ENCODE assay signal across 8 cellular contexts in the genomic region with DNA sequence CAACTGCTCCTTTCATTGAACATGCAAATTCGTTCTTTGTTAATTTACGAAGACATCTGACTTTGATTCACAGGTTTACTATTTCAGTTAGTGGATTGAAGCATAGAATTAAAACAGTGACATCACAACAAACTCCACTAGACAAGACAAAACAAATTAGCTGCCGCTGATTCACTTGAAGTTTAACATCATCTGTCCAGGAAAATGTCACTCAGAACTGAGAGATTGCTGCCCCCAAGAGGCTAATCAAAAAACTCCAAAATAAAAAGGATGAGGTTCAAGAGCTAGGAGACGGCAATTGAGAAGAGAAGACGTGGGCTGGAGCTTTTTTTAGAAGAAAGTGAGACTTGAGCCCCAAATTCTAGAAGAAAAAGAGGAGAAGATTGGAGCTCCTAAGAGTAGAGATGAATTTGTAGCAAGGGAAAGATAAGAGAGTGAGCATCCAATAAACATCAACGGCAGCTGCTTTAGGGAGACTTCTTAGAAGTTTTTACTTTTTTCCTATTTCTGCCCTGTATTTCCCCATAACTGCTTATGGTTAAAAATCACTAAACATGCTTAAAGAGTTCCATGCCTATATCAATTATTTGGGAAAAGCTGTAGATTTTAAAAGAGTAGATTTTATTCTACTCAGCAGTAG. TPM values are rescaled to one million over a fixed set of nuclear protein-coding genes. Genes with fewer than 3 reads are reported as not detected.
DNase-seq lines count a peak whose midpoint lies in the region; ATAC-seq, FAIRE-seq and TF ChIP-seq lines count a peak whose summit lies in the region.

No MANE protein-coding gene starts in this region.

- intact Hi-C loops in sigmoid colon (cut with DNase I): loop anchor here (10.0 kb wide), 4 partner anchors 151 to 1411 kb away; a partner anchor contains a TSS

- H4K20me1 ChIP-seq in keratinocyte (ENCODE audit: control insufficient read depth, extremely low read depth, insufficient read depth, low read length): no peaks in the 10 kb centered on the region

- H3K9me3 ChIP-seq in keratinocyte (ENCODE audit: control insufficient read depth, low read depth, low read length): no peaks in the 10 kb centered on the region
- H3K9me3 ChIP-seq in sigmoid colon: no peaks in the 10 kb centered on the region

- peak; percentile 66 for ATAC-seq in HG02973 (IDR thresholded peaks at IDR 0.05; ENCODE audit: unreplicated experiment)

- no peaks in the 10 kb centered on the region for H3K27me3 ChIP-seq in GM06990 (replicated peaks; ENCODE audit: control insufficient read depth, insufficient read depth, low read length)
- no peaks in the 10 kb centered on the region for H3K27me3 ChIP-seq in keratinocyte (ENCODE audit: control insufficient read depth, extremely low read depth, insufficient read depth, low read length)
- H3K27me3 ChIP-seq in sigmoid colon: no peaks in the 10 kb centered on the region

- FAIRE-seq in keratinocyte (lab: Jason Lieb, UNC): peak; percentile 67

- no peak overlapping the region for H3K27ac ChIP-seq in keratinocyte (ENCODE audit: control insufficient read depth, insufficient read depth, low read length)
- no peak overlapping the region for H3K27ac ChIP-seq in sigmoid colon

- H3K9me1 ChIP-seq in keratinocyte (ENCODE audit: control insufficient read depth, extremely low read depth, insufficient read depth, low read length): no peaks in the 10 kb centered on the region

- H2AFZ ChIP-seq in keratinocyte (ENCODE audit: control insufficient read depth, low read length): no peak overlapping the region

- DNase-seq in AG09319 (ENCODE audit: extremely low read depth, low read depth) (no peak), GM06990 (ENCODE audit: extremely low read depth, insufficient read length) (peak; percentile 6), NCI-H2227 treated with DMSO at 0.1 percent for 48 hours (lab: John Stamatoyannopoulos, UW) (peak; percentile 46), astrocyte of the cerebellum (ENCODE audit: low read depth) (peak; percentile 15), keratinocyte (ENCODE audit: low read depth, low spot score) (peak; percentile 9), sigmoid colon (no peak)
- DNase-seq in activated naive CD4-positive, alpha-beta T cell treated with anti-CD3 and anti-CD28 coated beads, Interleukin-2, amount 10 ng/mL, durations not matched to agents 7 days and 5 days: no peak

- H3K27ac Mint-ChIP-seq in activated naive CD4-positive, alpha-beta T cell treated with anti-CD3 and anti-CD28 coated beads, Interleukin-2, amount 10 ng/mL, durations not matched to agents 7 days and 5 days: no peak overlapping the region

- TF ChIP-seq POLR2A in sigmoid colon (IDR thresholded peaks at IDR 0.05): no peak

- TF ChIP-seq CTCF in AG09319 (IDR thresholded peaks at IDR 0.05; ENCODE audit: low read depth, low read length) (peak; percentile 53), GM06990 (IDR thresholded peaks at IDR 0.05; ENCODE audit: insufficient read depth, low read length, poor library complexity, severe bottlenecking) (peak; percentile 45), astrocyte of the cerebellum (IDR thresholded peaks at IDR 0.05; ENCODE audit: low read depth, low read length, missing control alignments) (peak; percentile 46), keratinocyte (optimal IDR thresholded peaks at IDR 0.05 in 1 of 3, IDR thresholded peaks at IDR 0.05 in 1 of 3, conservative IDR thresholded peaks at IDR 0.05 in 1 of 3; ENCODE audit: extremely low read depth in 1 of 3, insufficient read depth in 2 of 3, low read length in 3 of 3) (peak; percentile 28 to 49 (median 33)), sigmoid colon (IDR thresholded peaks at IDR 0.05) (peak in 2 of 4 experiments; percentile 19 to 36)

- no peaks in the 10 kb centered on the region for H3K4me1 Mint-ChIP-seq in activated naive CD4-positive, alpha-beta T cell treated with anti-CD3 and anti-CD28 coated beads, Interleukin-2, amount 10 ng/mL, durations not matched to agents 7 days and 5 days

- dilution Hi-C loops in keratinocyte (cut with MboI; ENCODE audit: extremely low pct_ligation_motif_present, low sequenced_read_pairs): no loop called here

- peaks cover 8% of the 10 kb centered on the region for H3K27me3 Mint-ChIP-seq in activated naive CD4-positive, alpha-beta T cell treated with anti-CD3 and anti-CD28 coated beads, Interleukin-2, amount 10 ng/mL, durations not matched to agents 7 days and 5 days

- no peaks in the 10 kb centered on the region for H3K79me2 ChIP-seq in keratinocyte (ENCODE audit: control insufficient read depth, insufficient read depth, low read length)

- H3K36me3 ChIP-seq in GM06990 (ENCODE audit: control insufficient read depth, insufficient read depth, low read length): no peaks in the 10 kb centered on the region
- H3K36me3 ChIP-seq in keratinocyte (ENCODE audit: control insufficient read depth in 2 of 2, extremely low read depth in 1 of 2, insufficient read depth in 2 of 2, low read length in 2 of 2): no peaks in the 10 kb centered on the region
- no peaks in the 10 kb centered on the region for H3K36me3 ChIP-seq in sigmoid colon

- no peak for TF ChIP-seq EP300 in sigmoid colon (IDR thresholded peaks at IDR 0.05)

- H3K36me3 Mint-ChIP-seq in activated naive CD4-positive, alpha-beta T cell treated with anti-CD3 and anti-CD28 coated beads, Interleukin-2, amount 10 ng/mL, durations not matched to agents 7 days and 5 days: no peaks in the 10 kb centered on the region

- WGBS in sigmoid colon, 2 donors: 32 to 40% methylated on average over 6 of the region's 6 CpGs

- no peak overlapping the region for H3K4me3 ChIP-seq in GM06990 (replicated peaks; ENCODE audit: low read depth, low read length)
- no peak overlapping the region for H3K4me3 ChIP-seq in astrocyte of the cerebellum (ENCODE audit: low read depth, low read length)
- no peak overlapping the region for H3K4me3 ChIP-seq in keratinocyte (ENCODE audit: control insufficient read depth in 2 of 3, extremely low read depth in 1 of 3, insufficient read depth in 2 of 3, low read depth in 1 of 3, low read length in 3 of 3)
- no peak overlapping the region for H3K4me3 ChIP-seq in sigmoid colon

- CTCF ChIA-PET in activated naive CD4-positive, alpha-beta T cell treated with anti-CD3 and anti-CD28 coated beads, Interleukin-2, amount 10 ng/mL, durations not matched to agents 7 days and 5 days (lab: Charles Lee): interaction anchor here (0.8 to 3.8 kb wide), 14 partner anchors 9 to 1551 kb away, joined by 3 to 15 read pairs (median 4); a partner anchor contains a TSS

- no peaks in the 10 kb centered on the region for H3K9me3 Mint-ChIP-seq in activated naive CD4-positive, alpha-beta T cell treated with anti-CD3 and anti-CD28 coated beads, Interleukin-2, amount 10 ng/mL, durations not matched to agents 7 days and 5 days

- no peak overlapping the region for H3K9ac ChIP-seq in keratinocyte (ENCODE audit: control insufficient read depth, extremely low read depth, insufficient read depth, low read length)

- H3K4me3 Mint-ChIP-seq in activated naive CD4-positive, alpha-beta T cell treated with anti-CD3 and anti-CD28 coated beads, Interleukin-2, amount 10 ng/mL, durations not matched to agents 7 days and 5 days: no peak overlapping the region

- in situ Hi-C loops in astrocyte of the cerebellum (cut with HindIII; ENCODE audit: low sequenced_read_pairs): no loop called here

- H3K4me1 ChIP-seq in keratinocyte (ENCODE audit: control insufficient read depth, extremely low read depth, insufficient read depth, low read length): no peaks in the 10 kb centered on the region
- no peaks in the 10 kb centered on the region for H3K4me1 ChIP-seq in sigmoid colon

- H3K4me2 ChIP-seq in keratinocyte (ENCODE audit: control insufficient read depth, extremely low read depth, insufficient read depth, low read depth, low read length): peak overlapping the region; percentile 43

RNA-seq across cellular contexts. Expression of a gene that starts 40.8 kb away (rescaled TPM):
- polyA plus RNA-seq in keratinocyte (21.0 to 41.2 TPM (median 31.7 TPM) in 3 replicates), sigmoid colon (10 to 100 TPM; 11.4 to 23.9 (median 14.6) TPM)
- 19.6 TPM for polyA plus RNA-seq in keratinocyte (2011; ENCODE audit: low read depth)
- 16.7 and 31.9 TPM in 2 replicates for polyA plus RNA-seq in keratinocyte (2011; cell fraction: cytosol; rRNA removed)
- 34.8 and 53.4 TPM in 2 replicates for polyA plus RNA-seq in keratinocyte (2011; cell fraction: nucleus; rRNA removed)
- polyA plus RNA-seq in keratinocyte (2012; ENCODE audit: low replicate concordance): 13.7 and 27.7 TPM in 2 replicates
- 8.3 to 65.8 TPM (median 22.4 TPM) in 3 replicates for polyA minus RNA-seq in keratinocyte
- polyA minus RNA-seq in keratinocyte (2011; cell fraction: cytosol; rRNA and poly(A)+ RNA removed): 14.4 TPM
- polyA minus RNA-seq in keratinocyte (2011; cell fraction: nucleus; rRNA and poly(A)+ RNA removed): 24.1 and 47.9 TPM in 2 replicates
- total RNA-seq in sigmoid colon: 10 to 100 TPM; 33.0 to 54.2 (median 37.3) TPM

Comparison
In these comparisons a context has a peak if more than half of its experiments do, and no peak if none do; other contexts are left out.
1. DNase-seq: peak in GM06990 (single experiment), NCI-H2227 treated with DMSO at 0.1 percent for 48 hours (single experiment), astrocyte of the cerebellum (single experiment) and keratinocyte (single experiment); none in AG09319 (single experiment), sigmoid colon (single experiment) and activated naive CD4-positive, alpha-beta T cell treated with anti-CD3 and anti-CD28 coated beads, Interleukin-2, amount 10 ng/mL, durations not matched to agents 7 days and 5 days (single experiment).